In the genomic region with DNA sequence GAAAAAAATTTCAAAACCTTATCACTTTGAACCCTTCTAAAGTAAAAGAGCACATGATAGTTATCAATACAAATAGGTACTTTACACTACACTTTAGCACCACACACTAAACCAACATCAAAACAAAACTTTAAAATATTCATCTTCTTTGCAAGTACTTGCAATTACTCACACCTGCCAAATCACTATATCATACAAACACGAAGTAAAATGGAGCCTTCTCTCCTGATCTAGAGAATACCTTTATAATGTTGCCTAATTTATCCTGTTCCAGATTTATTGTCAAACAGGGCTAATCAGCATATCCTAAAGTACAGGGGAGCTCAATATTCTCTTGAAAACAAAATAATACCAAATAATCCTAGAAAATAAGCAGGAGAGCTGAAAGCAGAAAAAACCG, we compare ENCODE assay signal across 1 cellular context.
TF ChIP-seq lines count a peak whose summit lies in the region.

No MANE protein-coding gene starts in this region.

TF ChIP-seq in WTC11, 78 proteins besides CTCF, POLR2A, EP300 and RAD21 (continued from another document):
- no peak for TF ChIP-seq USF1 (CRISPR knock-in tag; IDR thresholded peaks at IDR 0.05)
- no peak for TF ChIP-seq STAT6 (CRISPR knock-in tag; conservative IDR thresholded peaks at IDR 0.05; ENCODE audit: low read depth)
